9 cellular contexts compared by ENCODE assay signal in genomic region chr10:35019037-35019794, GRCh38.
"Had no signal": no experiment of that assay in that cellular context is flagged by ENCODE, and none has a peak within 500 bp of the region (broad histone marks: within the 10 kb centered on the region; RNA-seq: fewer than 3 reads in every experiment).

No MANE protein-coding gene starts in this region.

- H3K27ac Mint-ChIP-seq: activated CD4-positive, alpha-beta T cell treated with anti-CD3 and anti-CD28 coated beads, Interleukin-2, amount 10 ng/mL, durations not matched to agents 7 days and 5 days; neural progenitor cell had no signal

- H3K9me3 Mint-ChIP-seq: activated CD4-positive, alpha-beta T cell treated with anti-CD3 and anti-CD28 coated beads, Interleukin-2, amount 10 ng/mL, durations not matched to agents 7 days and 5 days; neural progenitor cell had no signal

- H3K27me3 Mint-ChIP-seq: activated CD4-positive, alpha-beta T cell treated with anti-CD3 and anti-CD28 coated beads, Interleukin-2, amount 10 ng/mL, durations not matched to agents 7 days and 5 days had no signal

- H3K4me3 Mint-ChIP-seq: activated CD4-positive, alpha-beta T cell treated with anti-CD3 and anti-CD28 coated beads, Interleukin-2, amount 10 ng/mL, durations not matched to agents 7 days and 5 days; neural progenitor cell had no signal

- DNase-seq: activated CD4-positive, alpha-beta T cell treated with anti-CD3 and anti-CD28 coated beads, Interleukin-2, amount 10 ng/mL, durations not matched to agents 7 days and 5 days; activated CD8-positive, alpha-beta memory T cell treated with anti-CD3 and anti-CD28 coated beads, Interleukin-2, amount 50 U/mL, for 48 hours; foreskin keratinocyte; left colon; mammary epithelial cell; stimulated activated CD4-positive, alpha-beta T cell treated with anti-CD3 and anti-CD28 coated beads, Interleukin-4, amount 100 ng/mL, for 24 hours; T1000; uterus had no signal

- ATAC-seq: foreskin keratinocyte, left colon had no signal
